9 cellular contexts compared by ENCODE assay signal in genomic region chr2:222357930-222358329, GRCh38. TPM values are rescaled to one million over a fixed set of nuclear protein-coding genes. Genes with fewer than 3 reads are reported as not detected.
"Had no signal": no experiment of that assay in that cellular context is flagged by ENCODE, and none has a peak within 500 bp of the region (broad histone marks: within the 10 kb centered on the region; RNA-seq: fewer than 3 reads in every experiment).

No MANE protein-coding gene starts in this region.

- ATAC-seq: GM23338, K562 had no signal

- H3K27ac Mint-ChIP-seq: GM23338, H9 had no signal

- H3K4me2 ChIP-seq: GM23338 had no signal

- FAIRE-seq: H1, H54, HTR-8/SVneo, K562 had no signal

- H3K9me3 Mint-ChIP-seq: GM23338, H9 had no signal

- H3K4me3 Mint-ChIP-seq: GM23338, H9 had no signal

- DNase-seq: H9, HCEC 1CT, IMR-90 had no signal

- H3K4me3 ChIP-seq: GM23338, K562 had no signal

- H2AFZ ChIP-seq: GM23338 had no signal

- H3K4me1 Mint-ChIP-seq: GM23338, H9 had no signal

RNA-seq across cellular contexts. Expression of gene PAX3, which starts 59.1 kb away (rescaled TPM):
- total RNA-seq: GM23338, H1, H9, HT-29, IMR-90, K562 had no signal
- polyA plus RNA-seq: GM23338, IMR-90, K562 had no signal
